24 cellular contexts compared by ENCODE assay signal in genomic region chr4:166257891-166258290, GRCh38.
"Had no signal": no experiment of that assay in that cellular context is flagged by ENCODE, and none has a peak within 500 bp of the region (broad histone marks: within the 10 kb centered on the region; RNA-seq: fewer than 3 reads in every experiment).

No MANE protein-coding gene starts in this region.

- H3K27ac ChIP-seq: adrenal gland, ascending aorta, brain microvascular endothelial cell, dorsolateral prefrontal cortex, neural progenitor cell, thoracic aorta had no signal

- H3K36me3 ChIP-seq: adrenal gland, ascending aorta, brain microvascular endothelial cell, neural progenitor cell, thoracic aorta had no signal

- H3K4me1 ChIP-seq: adrenal gland, ascending aorta, neural progenitor cell had no signal

- FAIRE-seq: colon, endothelial cell of umbilical vein had no signal

- DNase-seq: activated CD4-positive, alpha-beta T cell treated with anti-CD3 and anti-CD28 coated beads for 1 hour; activated CD4-positive, alpha-beta T cell treated with anti-CD3 and anti-CD28 coated beads, Interleukin-2, amount 50 U/mL, for 1 hour; activated T-cell treated with anti-CD3 and anti-CD28 coated beads, Interleukin-2, amount 50 U/mL, for 24 hours; adrenal gland; brain microvascular endothelial cell; central memory CD4-positive, alpha-beta T cell; effector memory CD8-positive, alpha-beta T cell; foreskin melanocyte; hippocampal formation; left ventricle myocardium superior; mammary epithelial cell; naive thymus-derived CD8-positive, alpha-beta T cell; stimulated activated CD4-positive, alpha-beta T cell treated with anti-CD3 and anti-CD28 coated beads, Interleukin-2, amount 100 ng/mL, for 48 hours; stimulated activated CD8-positive, alpha-beta memory T cell treated with anti-CD3 and anti-CD28 coated beads, Interleukin-4, amount 100 ng/mL, for 48 hours; stimulated activated naive CD4-positive, alpha-beta T cell had no signal

- H3K9me3 ChIP-seq: adrenal gland, ascending aorta, thoracic aorta had no signal

- ATAC-seq: activated naive CD4-positive, alpha-beta T cell treated with anti-CD3 and anti-CD28 coated beads, Interleukin-2, amount 50 U/mL, for 72 hours; activated T-helper 17 cell treated with anti-CD3 and anti-CD28 coated beads, Interleukin-2, amount 50 U/mL, for 72 hours; effector memory CD8-positive, alpha-beta T cell; esophagus mucosa; left ventricle myocardium superior; naive thymus-derived CD8-positive, alpha-beta T cell had no signal

- H3K27me3 ChIP-seq: adrenal gland, ascending aorta, brain microvascular endothelial cell, neural progenitor cell had no signal

- H3K4me3 ChIP-seq: adrenal gland, ascending aorta, dorsolateral prefrontal cortex, neural progenitor cell, thoracic aorta had no signal
